In genomic region chr10:11757452-11757819, GRCh38 we compare ENCODE assay signal across 8 cellular contexts. TPM values are rescaled to one million over a fixed set of nuclear protein-coding genes. Genes with fewer than 3 reads are reported as not detected.
DNase-seq lines count a peak whose midpoint lies in the region; ATAC-seq, FAIRE-seq and TF ChIP-seq lines count a peak whose summit lies in the region.

No MANE protein-coding gene starts in this region.

- no peak overlapping the region for H3K4me3 Mint-ChIP-seq in CD4-positive, alpha-beta T cell

- H3K4me1 ChIP-seq in esophagus (ENCODE audit: control insufficient read depth in 2 of 2, insufficient read depth in 2 of 2, low read length in 1 of 2) (peaks cover 0 to 11% of the 10 kb centered on the region in 2 donors), ovary (ENCODE audit: insufficient read depth) (peaks cover 19% of the 10 kb centered on the region)

- TF ChIP-seq EP300 in ovary (IDR thresholded peaks at IDR 0.05) = no peak

- H3K4me3 ChIP-seq in GM12865 (ENCODE audit: low read depth, low read length) = no peak overlapping the region
- H3K4me3 ChIP-seq in esophagus (ENCODE audit: low read depth in 1 of 2, low read length in 2 of 2) = no peak overlapping the region
- no peak overlapping the region for H3K4me3 ChIP-seq in ovary

- H3K27me3 ChIP-seq in esophagus (ENCODE audit: control insufficient read depth in 1 of 2, insufficient read depth in 2 of 2, low read length in 2 of 2) (no peaks in the 10 kb centered on the region), ovary (no peaks in the 10 kb centered on the region)
- H3K27me3 ChIP-seq in CD4-positive, alpha-beta T cell (ENCODE audit: control insufficient read depth, insufficient read depth, low read length) = no peaks in the 10 kb centered on the region

- WGBS in esophagus, 2 donors = 10 to 21% methylated on average over 3 of the region's 3 CpGs
- WGBS in ovary, 3 donors = 2 to 13% (median 5%) methylated on average over 3 of the region's 3 CpGs

- H3K36me3 Mint-ChIP-seq in CD4-positive, alpha-beta T cell (ENCODE audit: low read depth) = no peaks in the 10 kb centered on the region

- FAIRE-seq in GM19239 (lab: Jason Lieb, UNC) = no peak

- H3K4me1 Mint-ChIP-seq in CD4-positive, alpha-beta T cell (ENCODE audit: low read depth) = peaks cover 6% of the 10 kb centered on the region

- H3K27ac ChIP-seq in esophagus (ENCODE audit: low read depth in 2 of 2, low read length in 1 of 2) = peak overlapping the region; percentile 73 to 94
- H3K27ac ChIP-seq in ovary = peak overlapping the region in 1 of 2 donors; percentile 72
- H3K27ac ChIP-seq in CD4-positive, alpha-beta T cell (ENCODE audit: low read depth, low read length) = no peak overlapping the region

- CTCF ChIA-PET in CD4-positive, alpha-beta T cell (lab: Charles Lee) = interaction anchor here (0.6 to 4.4 kb wide), 12 partner anchors 9 to 271 kb away, joined by 3 to 30 read pairs (median 4); no protein-coding TSS in a partner anchor

- H3K36me3 ChIP-seq in esophagus (ENCODE audit: control insufficient read depth in 2 of 2, insufficient read depth in 2 of 2, low read length in 1 of 2) (peaks cover 4 to 22% of the 10 kb centered on the region in 2 donors), ovary (no peaks in the 10 kb centered on the region)

- POLR2A ChIA-PET in CD4-positive, alpha-beta T cell (lab: Charles Lee) = interaction anchor here (0.9 to 1.5 kb wide), 3 partner anchors 46 to 242 kb away, joined by 3 to 9 read pairs (median 4); no protein-coding TSS in a partner anchor

- no peak for ATAC-seq in CD4-positive, alpha-beta T cell (ENCODE audit: poor library complexity)
- no peak for ATAC-seq in HG03439 (IDR thresholded peaks at IDR 0.05; ENCODE audit: unreplicated experiment)

- no peak for TF ChIP-seq POLR2A in ovary (IDR thresholded peaks at IDR 0.05)

- TF ChIP-seq CTCF in GM12865 (IDR thresholded peaks at IDR 0.05; ENCODE audit: insufficient read depth, low read depth, low read length, missing control alignments) = no peak
- TF ChIP-seq CTCF in ovary (IDR thresholded peaks at IDR 0.05) = no peak
- TF ChIP-seq CTCF in CD4-positive, alpha-beta T cell (IDR thresholded peaks at IDR 0.05) = no peak

- no peaks in the 10 kb centered on the region for H3K9me3 Mint-ChIP-seq in CD4-positive, alpha-beta T cell

- H3K27ac Mint-ChIP-seq in CD4-positive, alpha-beta T cell = no peak overlapping the region

- DNase-seq in GM12865 (ENCODE audit: low read depth) (peak; percentile 61), NCI-H2171 treated with DMSO at 0.1 percent for 48 hours (lab: John Stamatoyannopoulos, UW) (peak; percentile 52), ovary (peak; percentile 61 to 85 (median 72)), GM19239 (ENCODE audit: insufficient read length, low spot score) (no peak)
- DNase-seq in CD4-positive, alpha-beta T cell = no peak
- DNase-seq in activated CD4-positive, alpha-beta T cell treated with anti-CD3 and anti-CD28 coated beads for 4 hours = no peak

- intact Hi-C loops in ovary (cut with DNase I) = loop anchor here in 1 of 4 donors (10.0 kb wide), 1 partner anchor 243 kb away; no protein-coding TSS in a partner anchor
- intact Hi-C loops in CD4-positive, alpha-beta T cell (cut with DNase I, micrococcal nuclease) = loop anchor here in 1 of 2 experiments (2.0 kb wide), 1 partner anchor 15 kb away; the partner anchor contains the start of gene ECHDC3

- no peaks in the 10 kb centered on the region for H3K9me3 ChIP-seq in esophagus (ENCODE audit: control insufficient read depth in 2 of 2, insufficient read depth in 1 of 2, low read depth in 1 of 2, low read length in 1 of 2)
- no peaks in the 10 kb centered on the region for H3K9me3 ChIP-seq in ovary
- no peaks in the 10 kb centered on the region for H3K9me3 ChIP-seq in CD4-positive, alpha-beta T cell (ENCODE audit: control insufficient read depth, low read length)

- H3K27me3 Mint-ChIP-seq in CD4-positive, alpha-beta T cell = no peaks in the 10 kb centered on the region

RNA-seq across cellular contexts. Expression of gene ECHDC3, which starts 15.3 kb away (rescaled TPM):
- polyA plus RNA-seq in esophagus (10 to 100 TPM; 23.7 to 36.5 TPM), ovary (10 to 100 TPM; 17.8 to 28.0 TPM)
- total RNA-seq in ovary = 10 to 100 TPM; 13.1 to 33.2 (median 15.3) TPM
- 1 to 10 TPM; 1.5 to 1.6 TPM for total RNA-seq in CD4-positive, alpha-beta T cell

Comparison
In these comparisons a context has a peak if more than half of its experiments do, and no peak if none do; other contexts are left out.
1. DNase-seq: peak in GM12865 (single experiment), NCI-H2171 treated with DMSO at 0.1 percent for 48 hours (single experiment) and ovary (5 of 5); none in CD4-positive, alpha-beta T cell (0 of 10), activated CD4-positive, alpha-beta T cell treated with anti-CD3 and anti-CD28 coated beads for 4 hours (0 of 2) and GM19239 (single experiment).
2. RNA of gene ECHDC3, which starts 15.3 kb away (total RNA-seq): 13.1 to 33.2 TPM in ovary; 1.5 to 1.6 TPM in CD4-positive, alpha-beta T cell; every median in the first group is over 4 times any median in the second.